Comparison of ENCODE assay signal across 21 cellular contexts in the genomic region with DNA sequence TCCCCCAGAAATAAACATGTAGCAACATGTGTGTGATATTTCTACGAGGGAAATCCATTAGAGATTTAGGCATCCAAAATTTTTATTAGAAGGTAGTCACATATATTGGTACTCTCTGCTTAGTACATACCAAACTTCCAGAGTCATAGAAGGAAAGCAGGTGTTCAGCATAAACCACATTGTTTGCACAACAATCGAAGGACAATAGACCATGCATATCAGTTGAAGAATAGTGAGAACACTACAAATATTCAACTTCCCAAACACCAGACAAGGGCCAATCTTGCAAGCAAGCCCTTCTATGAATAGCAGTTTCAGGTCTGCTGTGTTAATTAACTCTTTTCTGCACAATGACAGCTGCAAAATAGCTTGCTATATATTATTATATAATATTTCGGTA.
A peak's percentile ranks its signal among the peaks of the same experiment; 100 is the strongest.
DNase-seq lines count a peak whose midpoint lies in the region; ATAC-seq and TF ChIP-seq lines count a peak whose summit lies in the region.
"Had no signal": no experiment of that assay in that cellular context is flagged by ENCODE, and none has a peak within 500 bp of the region (broad histone marks: within the 10 kb centered on the region; RNA-seq: fewer than 3 reads in every experiment).

No MANE protein-coding gene starts in this region.

- H3K9me3 Mint-ChIP-seq in T-helper 2 cell treated with Interferon-gamma antibody and Interleukin-4, amounts not matched to agents 5 μg/mL and 100 μg/mL, for 36 hours: no peaks in the 10 kb centered on the region
- H3K9me3 Mint-ChIP-seq: activated T-cell treated with anti-CD3 and anti-CD28 coated beads, Interleukin-2, amount 50 U/mL, for 24 hours had no signal

- intact Hi-C loops in esophagus squamous epithelium (cut with DNase I): no loop called here

- TF ChIP-seq CTCF in GM06990 (IDR thresholded peaks at IDR 0.05; ENCODE audit: insufficient read depth, low read length, poor library complexity, severe bottlenecking) (no peak), foreskin keratinocyte (conservative IDR thresholded peaks at IDR 0.05) (no peak), esophagus squamous epithelium (IDR thresholded peaks at IDR 0.05) (no peak)

- no peaks in the 10 kb centered on the region for H3K4me1 ChIP-seq in foreskin keratinocyte
- H3K4me1 ChIP-seq in esophagus squamous epithelium: no peaks in the 10 kb centered on the region
- H3K4me1 ChIP-seq: colonic mucosa had no signal

- H3K27me3 Mint-ChIP-seq in T-helper 2 cell treated with Interferon-gamma antibody and Interleukin-4, amounts not matched to agents 5 μg/mL and 100 μg/mL, for 36 hours (ENCODE audit: low read depth): no peaks in the 10 kb centered on the region
- H3K27me3 Mint-ChIP-seq: activated CD4-positive, alpha-beta memory T cell treated with anti-CD3 and anti-CD28 coated beads for 36 hours; activated T-cell treated with anti-CD3 and anti-CD28 coated beads, Interleukin-2, amount 50 U/mL, for 24 hours; CD8-positive, alpha-beta memory T cell had no signal

- H3K4me3 ChIP-seq in GM06990 (replicated peaks; ENCODE audit: low read depth, low read length) (no peak overlapping the region), esophagus squamous epithelium (no peak overlapping the region)
- H3K4me3 ChIP-seq: colonic mucosa had no signal

- H3K36me3 ChIP-seq in GM06990 (ENCODE audit: control insufficient read depth, insufficient read depth, low read length) (no peaks in the 10 kb centered on the region), esophagus squamous epithelium (no peaks in the 10 kb centered on the region)
- H3K36me3 ChIP-seq: colonic mucosa had no signal

- no peaks in the 10 kb centered on the region for H3K36me3 Mint-ChIP-seq in T-helper 2 cell treated with Interferon-gamma antibody and Interleukin-4, amounts not matched to agents 5 μg/mL and 100 μg/mL, for 36 hours (ENCODE audit: low read depth)
- H3K36me3 Mint-ChIP-seq: activated CD4-positive, alpha-beta memory T cell treated with anti-CD3 and anti-CD28 coated beads for 36 hours; activated naive CD4-positive, alpha-beta T cell treated with anti-CD3 and anti-CD28 coated beads, Interleukin-2, amount 50 U/mL, for 72 hours; CD8-positive, alpha-beta memory T cell; natural killer cell had no signal

- no peaks in the 10 kb centered on the region for H3K9me3 ChIP-seq in esophagus squamous epithelium
- H3K9me3 ChIP-seq: colonic mucosa had no signal

- no peak overlapping the region for H3K4me3 Mint-ChIP-seq in T-helper 2 cell treated with Interferon-gamma antibody and Interleukin-4, amounts not matched to agents 5 μg/mL and 100 μg/mL, for 36 hours
- H3K4me3 Mint-ChIP-seq: activated CD4-positive, alpha-beta memory T cell treated with anti-CD3 and anti-CD28 coated beads for 36 hours; activated T-cell treated with anti-CD3 and anti-CD28 coated beads, Interleukin-2, amount 50 U/mL, for 24 hours; CD8-positive, alpha-beta memory T cell; natural killer cell had no signal

- ATAC-seq in foreskin keratinocyte: peak; percentile 60
- ATAC-seq: activated naive CD4-positive, alpha-beta T cell treated with anti-CD3 and anti-CD28 coated beads, Interleukin-2, amount 50 U/mL, for 72 hours; natural killer cell had no signal

- DNase-seq in GM06990 (ENCODE audit: extremely low read depth, insufficient read length): peak; percentile 15
- peak; percentile 9 to 83 (median 61) for DNase-seq in NCI-H1417 (lab: John Stamatoyannopoulos, UW)
- peak; percentile 47 for DNase-seq in NCI-H510A (lab: John Stamatoyannopoulos, UW)
- DNase-seq in foreskin keratinocyte: peak; percentile 43 to 63
- no peak for DNase-seq in AG20443 (ENCODE audit: low spot score)
- DNase-seq in esophagus squamous epithelium (lab: John Stamatoyannopoulos, UW): no peak
- DNase-seq in NCI-H1048 (lab: John Stamatoyannopoulos, UW): no peak
- no peak for DNase-seq in T-helper 2 cell treated with Interferon-gamma antibody and Interleukin-4, amounts not matched to agents 5 μg/mL and 100 μg/mL, for 36 hours (ENCODE audit: low spot score)
- DNase-seq: activated CD4-positive, alpha-beta memory T cell treated with anti-CD3 and anti-CD28 coated beads for 36 hours; activated T-cell treated with anti-CD3 and anti-CD28 coated beads, Interleukin-2, amount 50 U/mL, for 24 hours; CD8-positive, alpha-beta memory T cell; colonic mucosa; foreskin melanocyte; mesendoderm; natural killer cell; NCI-H1694 treated with DMSO at 0.1 percent for 48 hours; posterior cingulate gyrus; small intestine; stimulated activated CD4-positive, alpha-beta T cell treated with anti-CD3 and anti-CD28 coated beads, Interleukin-4, amount 100 ng/mL, for 4 hours; T-helper 1 cell had no signal

- H3K27ac ChIP-seq in foreskin keratinocyte (no peak overlapping the region), esophagus squamous epithelium (no peak overlapping the region)
- H3K27ac ChIP-seq: colonic mucosa had no signal

- H3K27me3 ChIP-seq in GM06990 (replicated peaks; ENCODE audit: control insufficient read depth, insufficient read depth, low read length): no peaks in the 10 kb centered on the region; the same call in 1 of the 2 replicates
- H3K27me3 ChIP-seq in foreskin keratinocyte: no peaks in the 10 kb centered on the region
- H3K27me3 ChIP-seq in esophagus squamous epithelium: no peaks in the 10 kb centered on the region
- H3K27me3 ChIP-seq: colonic mucosa had no signal

- H3K27ac Mint-ChIP-seq in T-helper 2 cell treated with Interferon-gamma antibody and Interleukin-4, amounts not matched to agents 5 μg/mL and 100 μg/mL, for 36 hours: no peak overlapping the region
- H3K27ac Mint-ChIP-seq: activated CD4-positive, alpha-beta memory T cell treated with anti-CD3 and anti-CD28 coated beads for 36 hours; activated naive CD4-positive, alpha-beta T cell treated with anti-CD3 and anti-CD28 coated beads, Interleukin-2, amount 50 U/mL, for 72 hours; activated T-cell treated with anti-CD3 and anti-CD28 coated beads, Interleukin-2, amount 50 U/mL, for 24 hours; CD8-positive, alpha-beta memory T cell; natural killer cell had no signal

- 26 to 31% methylated on average over 3 of the region's 3 CpGs for WGBS in esophagus squamous epithelium, 2 donors

- no peaks in the 10 kb centered on the region for H3K4me1 Mint-ChIP-seq in T-helper 2 cell treated with Interferon-gamma antibody and Interleukin-4, amounts not matched to agents 5 μg/mL and 100 μg/mL, for 36 hours (ENCODE audit: low read depth)
- H3K4me1 Mint-ChIP-seq: CD8-positive, alpha-beta memory T cell; natural killer cell had no signal

- TF ChIP-seq POLR2A in esophagus squamous epithelium (IDR thresholded peaks at IDR 0.05): no peak

Comparison
In these comparisons a context has a peak if more than half of its experiments do, and no peak if none do; other contexts are left out.
1. DNase-seq: peak in GM06990 (single experiment), NCI-H1417 (3 of 3), NCI-H510A (single experiment) and foreskin keratinocyte (2 of 2); none in AG20443 (single experiment), esophagus squamous epithelium (single experiment), NCI-H1048 (single experiment) and T-helper 2 cell treated with Interferon-gamma antibody and Interleukin-4, amounts not matched to agents 5 μg/mL and 100 μg/mL, for 36 hours (single experiment).